21 cellular contexts compared by ENCODE assay signal in genomic region chr10:124123141-124123540, GRCh38.
"Had no signal": no experiment of that assay in that cellular context is flagged by ENCODE, and none has a peak within 500 bp of the region (broad histone marks: within the 10 kb centered on the region; RNA-seq: fewer than 3 reads in every experiment).

No MANE protein-coding gene starts in this region.

- H3K4me3 Mint-ChIP-seq: activated naive CD4-positive, alpha-beta T cell treated with anti-CD3 and anti-CD28 coated beads for 36 hours; activated T-cell treated with anti-CD3 and anti-CD28 coated beads, Interleukin-2, amount 50 U/mL, for 4 hours; neural crest cell; stimulated activated effector memory CD8-positive, alpha-beta T cell treated with anti-CD3 and anti-CD28 coated beads, Interleukin-12 subunit alpha, Interleukin-12 subunit beta, amount 100 ng/mL, for 72 hours; T-helper 17 cell had no signal

- H3K36me3 Mint-ChIP-seq: stimulated activated effector memory CD8-positive, alpha-beta T cell treated with anti-CD3 and anti-CD28 coated beads, Interleukin-12 subunit alpha, Interleukin-12 subunit beta, amount 100 ng/mL, for 72 hours had no signal

- H3K4me1 Mint-ChIP-seq: neural crest cell; stimulated activated effector memory CD8-positive, alpha-beta T cell treated with anti-CD3 and anti-CD28 coated beads, Interleukin-12 subunit alpha, Interleukin-12 subunit beta, amount 100 ng/mL, for 72 hours had no signal

- H3K9me3 ChIP-seq: testis, upper lobe of left lung had no signal

- H3K4me3 ChIP-seq: lung, testis, upper lobe of left lung had no signal

- DNase-seq: activated CD4-positive, alpha-beta T cell treated with anti-CD3 and anti-CD28 coated beads, Interleukin-2, amount 50 U/mL, for 1 hour; activated CD4-positive, CD25-positive, alpha-beta regulatory T cell treated with anti-CD3 and anti-CD28 coated beads, Interleukin-2, amount 50 U/mL, for 72 hours; activated CD8-positive, alpha-beta memory T cell treated with anti-CD3 and anti-CD28 coated beads, Interleukin-2, amount 50 U/mL, for 4 hours; activated naive CD4-positive, alpha-beta T cell treated with anti-CD3 and anti-CD28 coated beads for 36 hours; activated T-cell treated with anti-CD3 and anti-CD28 coated beads, Interleukin-2, amount 50 U/mL, for 4 hours; anterior cingulate cortex; foreskin fibroblast; hypothalamus; right cardiac atrium; small intestine; stimulated activated CD4-positive, alpha-beta T cell treated with anti-CD3 and anti-CD28 coated beads, Interleukin-4, amount 100 ng/mL, for 1 hour; T-helper 17 cell; testis; upper lobe of left lung had no signal

- H3K27ac ChIP-seq: epithelial cell of prostate, testis, upper lobe of left lung, VCaP had no signal

- H3K36me3 ChIP-seq: upper lobe of left lung had no signal

- H3K27ac Mint-ChIP-seq: activated naive CD4-positive, alpha-beta T cell treated with anti-CD3 and anti-CD28 coated beads for 36 hours; progenitor cell of endocrine pancreas; stimulated activated effector memory CD8-positive, alpha-beta T cell treated with anti-CD3 and anti-CD28 coated beads, Interleukin-12 subunit alpha, Interleukin-12 subunit beta, amount 100 ng/mL, for 72 hours; T-helper 17 cell had no signal

- H3K9me3 Mint-ChIP-seq: activated naive CD4-positive, alpha-beta T cell treated with anti-CD3 and anti-CD28 coated beads for 36 hours; activated T-cell treated with anti-CD3 and anti-CD28 coated beads, Interleukin-2, amount 50 U/mL, for 4 hours; neural crest cell; stimulated activated effector memory CD8-positive, alpha-beta T cell treated with anti-CD3 and anti-CD28 coated beads, Interleukin-12 subunit alpha, Interleukin-12 subunit beta, amount 100 ng/mL, for 72 hours had no signal

- H3K4me1 ChIP-seq: testis had no signal

- ATAC-seq: activated T-cell treated with anti-CD3 and anti-CD28 coated beads, Interleukin-2, amount 50 U/mL, for 4 hours; left lobe of liver; right cardiac atrium; stimulated activated effector memory CD8-positive, alpha-beta T cell treated with anti-CD3 and anti-CD28 coated beads, Interleukin-12 subunit alpha, Interleukin-12 subunit beta, amount 100 ng/mL, for 72 hours; T-helper 17 cell had no signal

- H3K27me3 ChIP-seq: testis, upper lobe of left lung had no signal
